ENCODE assay signal across 2 cellular contexts in the genomic region with DNA sequence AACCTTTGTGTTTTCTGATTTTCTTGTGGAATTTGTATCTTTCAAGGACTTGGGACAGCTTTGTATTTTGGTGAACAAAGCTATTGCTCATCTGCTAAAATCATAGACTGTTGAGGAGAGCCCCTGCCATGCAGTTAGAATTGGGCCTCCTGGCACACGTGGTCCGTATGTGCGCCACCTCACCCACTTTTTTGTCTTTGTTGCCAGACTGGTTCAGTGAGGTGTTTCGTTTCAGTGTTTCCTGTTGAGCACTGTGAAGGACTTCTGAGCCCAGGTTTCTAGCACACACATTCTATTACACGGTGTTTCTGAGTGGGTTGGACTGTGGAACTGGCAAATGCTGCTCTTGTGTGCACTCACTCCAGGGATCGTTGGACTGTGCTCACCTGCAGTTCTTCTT.
TF ChIP-seq lines count a peak whose summit lies in the region.

No MANE protein-coding gene starts in this region.

TF ChIP-seq in IMR-90, 13 proteins besides CTCF, POLR2A, EP300 and RAD21 (continued from another document):
- no peak for TF ChIP-seq RFX5 (IDR thresholded peaks at IDR 0.05; ENCODE audit: low read depth, low read length)
- no peak for TF ChIP-seq CEBPB (IDR thresholded peaks at IDR 0.05; ENCODE audit: low read depth, low read length)
- no peak for TF ChIP-seq CHD1 (IDR thresholded peaks at IDR 0.05; ENCODE audit: low read depth, low read length)
- TF ChIP-seq RCOR1 (IDR thresholded peaks at IDR 0.05; ENCODE audit: insufficient replicate concordance, low read length) = no peak
- TF ChIP-seq ELK1 (IDR thresholded peaks at IDR 0.05; ENCODE audit: borderline replicate concordance, low read depth, low read length) = no peak
- TF ChIP-seq MAFK (IDR thresholded peaks at IDR 0.05; ENCODE audit: low read depth, low read length) = no peak
- no peak for TF ChIP-seq MAZ (IDR thresholded peaks at IDR 0.05; ENCODE audit: borderline replicate concordance, low read depth, low read length)
- TF ChIP-seq, protein P1, sequence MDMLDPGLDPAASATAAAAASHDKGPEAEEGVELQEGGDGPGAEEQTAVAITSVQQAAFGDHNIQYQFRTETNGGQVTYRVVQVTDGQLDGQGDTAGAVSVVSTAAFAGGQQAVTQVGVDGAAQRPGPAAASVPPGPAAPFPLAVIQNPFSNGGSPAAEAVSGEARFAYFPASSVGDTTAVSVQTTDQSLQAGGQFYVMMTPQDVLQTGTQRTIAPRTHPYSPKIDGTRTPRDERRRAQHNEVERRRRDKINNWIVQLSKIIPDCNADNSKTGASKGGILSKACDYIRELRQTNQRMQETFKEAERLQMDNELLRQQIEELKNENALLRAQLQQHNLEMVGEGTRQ (IDR thresholded peaks at IDR 0.05; ENCODE audit: low read depth, low read length) = no peak; the same call in 1 of the 2 replicates
- TF ChIP-seq FOS (IDR thresholded peaks at IDR 0.05; ENCODE audit: low read depth, low read length) = no peak

TF ChIP-seq in SK-N-SH treated with all-trans-retinoic acid at 6 μM for 48 hours, 23 proteins besides CTCF, POLR2A, EP300 and RAD21 (continued from another document):
- no peak for TF ChIP-seq CREB5 (CRISPR knock-in tag; IDR thresholded peaks at IDR 0.05; ENCODE audit: low read depth)
- no peak for TF ChIP-seq ZC3H10 (CRISPR knock-in tag; IDR thresholded peaks at IDR 0.05)
- TF ChIP-seq, protein P2, sequence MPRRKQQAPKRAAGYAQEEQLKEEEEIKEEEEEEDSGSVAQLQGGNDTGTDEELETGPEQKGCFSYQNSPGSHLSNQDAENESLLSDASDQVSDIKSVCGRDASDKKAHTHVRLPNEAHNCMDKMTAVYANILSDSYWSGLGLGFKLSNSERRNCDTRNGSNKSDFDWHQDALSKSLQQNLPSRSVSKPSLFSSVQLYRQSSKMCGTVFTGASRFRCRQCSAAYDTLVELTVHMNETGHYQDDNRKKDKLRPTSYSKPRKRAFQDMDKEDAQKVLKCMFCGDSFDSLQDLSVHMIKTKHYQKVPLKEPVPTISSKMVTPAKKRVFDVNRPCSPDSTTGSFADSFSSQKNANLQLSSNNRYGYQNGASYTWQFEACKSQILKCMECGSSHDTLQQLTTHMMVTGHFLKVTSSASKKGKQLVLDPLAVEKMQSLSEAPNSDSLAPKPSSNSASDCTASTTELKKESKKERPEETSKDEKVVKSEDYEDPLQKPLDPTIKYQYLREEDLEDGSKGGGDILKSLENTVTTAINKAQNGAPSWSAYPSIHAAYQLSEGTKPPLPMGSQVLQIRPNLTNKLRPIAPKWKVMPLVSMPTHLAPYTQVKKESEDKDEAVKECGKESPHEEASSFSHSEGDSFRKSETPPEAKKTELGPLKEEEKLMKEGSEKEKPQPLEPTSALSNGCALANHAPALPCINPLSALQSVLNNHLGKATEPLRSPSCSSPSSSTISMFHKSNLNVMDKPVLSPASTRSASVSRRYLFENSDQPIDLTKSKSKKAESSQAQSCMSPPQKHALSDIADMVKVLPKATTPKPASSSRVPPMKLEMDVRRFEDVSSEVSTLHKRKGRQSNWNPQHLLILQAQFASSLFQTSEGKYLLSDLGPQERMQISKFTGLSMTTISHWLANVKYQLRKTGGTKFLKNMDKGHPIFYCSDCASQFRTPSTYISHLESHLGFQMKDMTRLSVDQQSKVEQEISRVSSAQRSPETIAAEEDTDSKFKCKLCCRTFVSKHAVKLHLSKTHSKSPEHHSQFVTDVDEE (CRISPR knock-in tag; IDR thresholded peaks at IDR 0.05) = no peak
- TF ChIP-seq ZNF565 (CRISPR knock-in tag; conservative IDR thresholded peaks at IDR 0.05; ENCODE audit: low read depth) = no peak
- TF ChIP-seq ZNF8 (CRISPR knock-in tag; IDR thresholded peaks at IDR 0.05) = no peak
- no peak for TF ChIP-seq PATZ1 (CRISPR knock-in tag; IDR thresholded peaks at IDR 0.05; ENCODE audit: borderline replicate concordance)
- no peak for TF ChIP-seq PPARA (CRISPR knock-in tag; IDR thresholded peaks at IDR 0.05; ENCODE audit: borderline replicate concordance)
- TF ChIP-seq TCF4 (CRISPR knock-in tag; IDR thresholded peaks at IDR 0.05; ENCODE audit: borderline replicate concordance) = no peak
- TF ChIP-seq, protein P3, sequence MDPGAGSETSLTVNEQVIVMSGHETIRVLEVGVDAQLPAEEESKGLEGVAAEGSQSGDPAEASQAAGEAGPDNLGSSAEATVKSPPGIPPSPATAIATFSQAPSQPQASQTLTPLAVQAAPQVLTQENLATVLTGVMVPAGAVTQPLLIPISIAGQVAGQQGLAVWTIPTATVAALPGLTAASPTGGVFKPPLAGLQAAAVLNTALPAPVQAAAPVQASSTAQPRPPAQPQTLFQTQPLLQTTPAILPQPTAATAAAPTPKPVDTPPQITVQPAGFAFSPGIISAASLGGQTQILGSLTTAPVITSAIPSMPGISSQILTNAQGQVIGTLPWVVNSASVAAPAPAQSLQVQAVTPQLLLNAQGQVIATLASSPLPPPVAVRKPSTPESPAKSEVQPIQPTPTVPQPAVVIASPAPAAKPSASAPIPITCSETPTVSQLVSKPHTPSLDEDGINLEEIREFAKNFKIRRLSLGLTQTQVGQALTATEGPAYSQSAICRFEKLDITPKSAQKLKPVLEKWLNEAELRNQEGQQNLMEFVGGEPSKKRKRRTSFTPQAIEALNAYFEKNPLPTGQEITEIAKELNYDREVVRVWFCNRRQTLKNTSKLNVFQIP (CRISPR knock-in tag; IDR thresholded peaks at IDR 0.05; ENCODE audit: borderline replicate concordance, low read depth) = no peak
- TF ChIP-seq GLIS3 (CRISPR knock-in tag; IDR thresholded peaks at IDR 0.05) = no peak
- TF ChIP-seq RARB (CRISPR knock-in tag; IDR thresholded peaks at IDR 0.05) = no peak
- TF ChIP-seq CSRNP3 (CRISPR knock-in tag; IDR thresholded peaks at IDR 0.05) = no peak
- TF ChIP-seq ZNF70 (CRISPR knock-in tag; IDR thresholded peaks at IDR 0.05) = no peak
- no peak for TF ChIP-seq ARNTL (CRISPR knock-in tag; IDR thresholded peaks at IDR 0.05; ENCODE audit: borderline replicate concordance, low read depth)
- TF ChIP-seq ISL1 (CRISPR knock-in tag; IDR thresholded peaks at IDR 0.05) = no peak
